ENCODE assay signal across 1 cellular context in the genomic region with DNA sequence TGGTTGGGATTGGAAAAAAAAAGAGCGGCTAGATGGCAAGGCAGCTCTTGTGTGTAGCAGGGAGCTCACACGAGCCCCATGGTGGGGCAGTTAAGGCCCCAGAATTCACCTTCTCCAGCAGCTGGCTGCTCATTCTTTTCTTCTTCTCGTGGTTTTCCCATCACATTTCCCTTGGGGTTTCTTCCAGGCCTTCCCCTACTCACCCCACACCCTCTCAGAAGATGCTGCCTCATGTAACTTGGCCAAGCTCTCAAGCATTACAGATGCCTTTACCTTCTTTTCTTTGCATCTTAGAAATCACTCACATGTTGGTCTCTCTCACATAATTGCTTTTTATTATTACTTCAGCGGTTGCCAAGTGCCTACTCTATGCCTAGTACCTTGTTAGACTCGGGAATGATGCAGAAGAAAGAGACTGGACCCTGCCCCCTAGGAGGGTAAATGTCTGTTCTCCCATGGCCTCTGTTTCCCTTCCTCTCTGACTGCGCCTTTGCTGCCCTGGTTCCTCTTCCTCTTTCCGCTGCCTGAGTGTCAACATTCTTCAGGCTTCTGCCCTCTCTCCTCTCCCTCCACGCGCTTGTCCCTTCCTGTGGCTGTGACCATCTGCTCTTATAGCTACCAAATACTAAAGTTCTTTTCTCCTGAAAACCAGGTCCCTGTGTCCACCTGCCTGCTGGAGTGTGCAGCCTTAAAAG.
TF ChIP-seq lines count a peak whose summit lies in the region.

No MANE protein-coding gene starts in this region.

TF ChIP-seq in HepG2, 621 proteins besides CTCF, POLR2A, EP300 and RAD21 (continued from another document):
- TF ChIP-seq, protein P1, sequence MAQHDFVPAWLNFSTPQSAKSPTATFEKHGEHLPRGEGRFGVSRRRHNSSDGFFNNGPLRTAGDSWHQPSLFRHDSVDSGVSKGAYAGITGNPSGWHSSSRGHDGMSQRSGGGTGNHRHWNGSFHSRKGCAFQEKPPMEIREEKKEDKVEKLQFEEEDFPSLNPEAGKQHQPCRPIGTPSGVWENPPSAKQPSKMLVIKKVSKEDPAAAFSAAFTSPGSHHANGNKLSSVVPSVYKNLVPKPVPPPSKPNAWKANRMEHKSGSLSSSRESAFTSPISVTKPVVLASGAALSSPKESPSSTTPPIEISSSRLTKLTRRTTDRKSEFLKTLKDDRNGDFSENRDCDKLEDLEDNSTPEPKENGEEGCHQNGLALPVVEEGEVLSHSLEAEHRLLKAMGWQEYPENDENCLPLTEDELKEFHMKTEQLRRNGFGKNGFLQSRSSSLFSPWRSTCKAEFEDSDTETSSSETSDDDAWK (CRISPR knock-in tag; IDR thresholded peaks at IDR 0.05), result no peak
- TF ChIP-seq ZFP37 (CRISPR knock-in tag; IDR thresholded peaks at IDR 0.05; ENCODE audit: borderline replicate concordance), result peak; percentile 28; the same call in 1 of the 2 replicates
- TF ChIP-seq, protein P2, sequence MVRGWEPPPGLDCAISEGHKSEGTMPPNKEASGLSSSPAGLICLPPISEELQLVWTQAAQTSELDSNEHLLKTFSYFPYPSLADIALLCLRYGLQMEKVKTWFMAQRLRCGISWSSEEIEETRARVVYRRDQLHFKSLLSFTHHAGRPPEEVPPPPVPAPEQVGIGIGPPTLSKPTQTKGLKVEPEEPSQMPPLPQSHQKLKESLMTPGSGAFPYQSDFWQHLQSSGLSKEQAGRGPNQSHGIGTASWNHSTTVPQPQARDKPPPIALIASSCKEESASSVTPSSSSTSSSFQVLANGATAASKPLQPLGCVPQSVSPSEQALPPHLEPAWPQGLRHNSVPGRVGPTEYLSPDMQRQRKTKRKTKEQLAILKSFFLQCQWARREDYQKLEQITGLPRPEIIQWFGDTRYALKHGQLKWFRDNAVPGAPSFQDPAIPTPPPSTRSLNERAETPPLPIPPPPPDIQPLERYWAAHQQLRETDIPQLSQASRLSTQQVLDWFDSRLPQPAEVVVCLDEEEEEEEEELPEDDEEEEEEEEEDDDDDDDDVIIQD (CRISPR knock-in tag; IDR thresholded peaks at IDR 0.05; ENCODE audit: low read depth), result no peak
- no peak for TF ChIP-seq CEBPG (CRISPR knock-in tag; IDR thresholded peaks at IDR 0.05)
- no peak for TF ChIP-seq NFE2 (CRISPR knock-in tag; IDR thresholded peaks at IDR 0.05)
- TF ChIP-seq ZNF607 (CRISPR knock-in tag; IDR thresholded peaks at IDR 0.05; ENCODE audit: borderline replicate concordance), result 0 out of 2 replicates have a peak, but pooled peaks have one; percentile 66
- no peak for TF ChIP-seq ARID2 (CRISPR knock-in tag; IDR thresholded peaks at IDR 0.05; ENCODE audit: borderline replicate concordance)
- TF ChIP-seq MIER3 (CRISPR knock-in tag; IDR thresholded peaks at IDR 0.05; ENCODE audit: borderline replicate concordance), result 0 out of 2 replicates have a peak, but pooled peaks have one; percentile 13
